In genomic region chr9:95031711-95032461, GRCh38 we compare ENCODE assay signal across 1 cellular context.
TF ChIP-seq lines count a peak whose summit lies in the region.

No MANE protein-coding gene starts in this region.

TF ChIP-seq in HepG2, 621 proteins besides CTCF, POLR2A, EP300 and RAD21 (continued from another document and continues in another):
- TF ChIP-seq ZBTB39 (CRISPR knock-in tag; IDR thresholded peaks at IDR 0.05) = no peak
- TF ChIP-seq TRIM22 (IDR thresholded peaks at IDR 0.05) = no peak
- no peak for TF ChIP-seq IKZF1 (IDR thresholded peaks at IDR 0.05)
- no peak for TF ChIP-seq RELA (CRISPR knock-in tag; IDR thresholded peaks at IDR 0.05)
- no peak; the same call in 1 of the 2 replicates for TF ChIP-seq ZNF292 (CRISPR knock-in tag; IDR thresholded peaks at IDR 0.05; ENCODE audit: borderline replicate concordance, low read depth)
- no peak for TF ChIP-seq ARID2 (CRISPR knock-in tag; IDR thresholded peaks at IDR 0.05; ENCODE audit: borderline replicate concordance)
- TF ChIP-seq ZNF567 (CRISPR knock-in tag; IDR thresholded peaks at IDR 0.05; ENCODE audit: borderline replicate concordance) = no peak
- peak; percentile 92 for TF ChIP-seq MLX (CRISPR knock-in tag; IDR thresholded peaks at IDR 0.05)
- TF ChIP-seq ZNF331 (CRISPR knock-in tag; IDR thresholded peaks at IDR 0.05) = peak; percentile 79; the same call in 1 of the 2 replicates
- TF ChIP-seq EED (CRISPR knock-in tag; IDR thresholded peaks at IDR 0.05) = no peak
- TF ChIP-seq ZNF562 (CRISPR knock-in tag; IDR thresholded peaks at IDR 0.05; ENCODE audit: borderline replicate concordance) = no peak
- TF ChIP-seq HIVEP1 (CRISPR knock-in tag; IDR thresholded peaks at IDR 0.05) = 0 out of 2 replicates have a peak, but pooled peaks have one; percentile 31
- TF ChIP-seq ZNF776 (CRISPR knock-in tag; IDR thresholded peaks at IDR 0.05) = no peak
- TF ChIP-seq ZNF138 (CRISPR knock-in tag; IDR thresholded peaks at IDR 0.05; ENCODE audit: low read depth) = no peak
- TF ChIP-seq TEAD3 (CRISPR knock-in tag; optimal IDR thresholded peaks at IDR 0.05; ENCODE audit: borderline replicate concordance) = peak; percentile 44
- TF ChIP-seq ZNF225 (CRISPR knock-in tag; IDR thresholded peaks at IDR 0.05) = no peak
- TF ChIP-seq ZNF230 (CRISPR knock-in tag; IDR thresholded peaks at IDR 0.05) = no peak
- peak; percentile 50; the same call in 1 of the 2 replicates for TF ChIP-seq HNF1A (IDR thresholded peaks at IDR 0.05; ENCODE audit: low read depth)
- peak; percentile 54 for TF ChIP-seq HNF1A (CRISPR knock-in tag; IDR thresholded peaks at IDR 0.05; ENCODE audit: borderline replicate concordance)
- TF ChIP-seq ZMYM2 (CRISPR knock-in tag; IDR thresholded peaks at IDR 0.05) = 0 out of 2 replicates have a peak, but pooled peaks have one; percentile 58
- peak; percentile 73; the same call in 1 of the 2 replicates for TF ChIP-seq FOXK1 (CRISPR knock-in tag; IDR thresholded peaks at IDR 0.05; ENCODE audit: borderline replicate concordance, low read depth)
- 0 out of 2 replicates have a peak, but pooled peaks have one; percentile 68 for TF ChIP-seq ZBTB3 (CRISPR knock-in tag; IDR thresholded peaks at IDR 0.05; ENCODE audit: borderline replicate concordance, low read depth)
- 0 out of 2 replicates have a peak, but pooled peaks have one; percentile 24 for TF ChIP-seq GZF1 (CRISPR knock-in tag; IDR thresholded peaks at IDR 0.05)
- no peak for TF ChIP-seq RNF219 (CRISPR knock-in tag; IDR thresholded peaks at IDR 0.05)
- TF ChIP-seq ZBED4 (CRISPR knock-in tag; IDR thresholded peaks at IDR 0.05; ENCODE audit: borderline replicate concordance) = peak; percentile 17; the same call in 1 of the 2 replicates
- TF ChIP-seq NKX3-1 (CRISPR knock-in tag; IDR thresholded peaks at IDR 0.05) = no peak
- TF ChIP-seq CBX5 (CRISPR knock-in tag; IDR thresholded peaks at IDR 0.05; ENCODE audit: borderline replicate concordance) = no peak
- no peak for TF ChIP-seq SRY (CRISPR knock-in tag; IDR thresholded peaks at IDR 0.05)
- no peak for TF ChIP-seq PTBP1 (IDR thresholded peaks at IDR 0.05; ENCODE audit: low read depth, low read length, poor library complexity, severe bottlenecking)
- TF ChIP-seq ETS1 (CRISPR knock-in tag; IDR thresholded peaks at IDR 0.05) = no peak
- peak; percentile 50; the same call in 1 of the 2 replicates for TF ChIP-seq FOXP1 (IDR thresholded peaks at IDR 0.05)
- peak; percentile 90 for TF ChIP-seq FOXP1 (CRISPR knock-in tag; IDR thresholded peaks at IDR 0.05)
- TF ChIP-seq NR3C1 (CRISPR knock-in tag; IDR thresholded peaks at IDR 0.05) = no peak
- TF ChIP-seq HES4 (CRISPR knock-in tag; IDR thresholded peaks at IDR 0.05; ENCODE audit: borderline replicate concordance) = no peak
- TF ChIP-seq MIER2 (CRISPR knock-in tag; IDR thresholded peaks at IDR 0.05) = no peak
- no peak for TF ChIP-seq ZNF414 (CRISPR knock-in tag; IDR thresholded peaks at IDR 0.05)
- peak; percentile 55 for TF ChIP-seq ZNF574 (CRISPR knock-in tag; IDR thresholded peaks at IDR 0.05)
- no peak for TF ChIP-seq JUNB (CRISPR knock-in tag; IDR thresholded peaks at IDR 0.05; ENCODE audit: borderline replicate concordance)
